Comparison of ENCODE assay signal across 19 cellular contexts in the genomic region with DNA sequence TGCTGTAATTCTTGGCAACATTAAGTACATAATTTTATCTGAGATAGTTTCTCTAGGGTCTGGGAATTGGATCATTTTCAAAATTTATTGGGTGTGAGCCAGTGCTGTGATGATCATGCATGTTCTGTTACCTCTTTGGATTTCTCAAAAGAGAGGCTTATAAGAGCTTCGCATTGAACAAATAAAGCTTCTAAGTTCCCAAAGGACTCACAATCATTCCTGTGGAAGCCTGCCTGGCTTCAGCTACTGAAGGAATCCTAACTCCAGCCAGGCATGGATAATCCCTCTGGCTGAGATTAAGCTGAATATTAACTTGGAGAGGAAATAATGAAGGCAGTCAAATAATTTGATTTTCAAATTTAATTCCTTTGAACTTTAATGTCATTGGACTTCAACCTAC.
"Had no signal": no experiment of that assay in that cellular context is flagged by ENCODE, and none has a peak within 500 bp of the region (broad histone marks: within the 10 kb centered on the region; RNA-seq: fewer than 3 reads in every experiment).

No MANE protein-coding gene starts in this region.

- DNase-seq: activated CD4-positive, alpha-beta T cell treated with anti-CD3 and anti-CD28 coated beads for 1 hour; activated CD8-positive, alpha-beta memory T cell treated with anti-CD3 and anti-CD28 coated beads for 24 hours; activated CD8-positive, alpha-beta memory T cell treated with anti-CD3 and anti-CD28 coated beads, Interleukin-2, amount 50 U/mL, for 48 hours; activated effector memory CD4-positive, alpha-beta T cell treated with Interleukin-2 at 50 U/mL for 16 hours; activated naive CD4-positive, alpha-beta T cell treated with anti-CD3 and anti-CD28 coated beads, Interleukin-2, amount 10 ng/mL, durations not matched to agents 7 days and 5 days; activated naive CD8-positive, alpha-beta T cell treated with anti-CD3 and anti-CD28 coated beads, Interleukin-2, amount 50 U/mL, for 24 hours; activated T-cell treated with anti-CD3 and anti-CD28 coated beads, Interleukin-2, amount 50 U/mL, for 48 hours; anterior cingulate cortex; cortex of kidney; effector CD4-positive, alpha-beta T cell; midbrain; small intestine; stimulated activated CD4-positive, alpha-beta T cell treated with anti-CD3 and anti-CD28 coated beads, Interleukin-15, amount 100 ng/mL, for 24 hours; stimulated activated CD4-positive, alpha-beta T cell treated with anti-CD3 and anti-CD28 coated beads, Interleukin-2, amount 100 ng/mL, for 48 hours; SW 1271; transverse colon; WERI-Rb-1 had no signal

- H3K4me3 ChIP-seq: hepatocyte, transverse colon had no signal

- ATAC-seq: activated naive CD8-positive, alpha-beta T cell treated with anti-CD3 and anti-CD28 coated beads, Interleukin-2, amount 50 U/mL, for 24 hours; esophagus mucosa had no signal
